8 cellular contexts compared by ENCODE assay signal in the genomic region with DNA sequence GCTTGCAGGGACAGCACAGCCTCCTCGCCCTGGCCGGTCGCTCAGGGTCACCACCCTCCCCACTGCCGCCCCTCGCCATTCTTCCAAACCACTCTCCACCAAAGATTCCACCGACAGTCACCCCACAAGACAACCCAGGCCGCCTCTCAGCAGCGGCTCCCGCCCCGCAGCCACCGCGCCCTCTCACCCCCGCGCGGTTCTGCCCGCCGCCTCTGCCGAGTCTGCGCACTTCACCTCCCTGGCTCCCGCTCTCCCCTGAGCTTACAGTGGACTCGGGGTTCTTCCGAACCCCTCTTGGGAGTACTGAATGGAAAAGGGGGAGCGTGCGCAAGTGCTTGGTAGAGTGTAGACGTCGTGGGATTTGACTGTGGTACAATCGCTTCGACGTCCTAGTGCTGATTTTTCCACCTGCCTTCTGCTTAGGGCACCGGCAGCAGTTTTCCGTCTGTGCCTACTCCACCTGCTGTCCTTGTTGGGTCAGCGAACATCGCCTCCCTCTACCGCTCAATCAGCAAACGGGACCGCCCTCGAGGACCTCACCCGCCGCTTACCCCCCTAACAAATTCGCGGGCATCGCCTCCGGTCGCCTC. TPM values are rescaled to one million over a fixed set of nuclear protein-coding genes. Genes with fewer than 3 reads are reported as not detected.
DNase-seq lines count a peak whose midpoint lies in the region; ATAC-seq, FAIRE-seq and TF ChIP-seq lines count a peak whose summit lies in the region.
"Not testable (repeated sequence)": the region's sequence is repeated elsewhere in the genome, so short reads cannot be mapped to it uniquely, and the experiment has no call there.

No MANE protein-coding gene starts in this region.

- not testable (repeated sequence) for BruUV-seq in GM12878 (replicated peaks; lab: Mats Ljungman, UMichigan)

- intact Hi-C loops in CD4-positive, alpha-beta memory T cell (cut with micrococcal nuclease); GM12878 (cut with micrococcal nuclease; ENCODE audit: unreplicated experiment); esophagus muscularis mucosa (cut with DNase I); sigmoid colon (cut with DNase I): not testable (repeated sequence)

- not testable (repeated sequence) for H3K9me3 Mint-ChIP-seq in CD4-positive, alpha-beta memory T cell; nephron

- not testable (repeated sequence) for H3K36me3 ChIP-seq in CD4-positive, alpha-beta memory T cell (ENCODE audit: insufficient read depth, low read length); HUES6 (ENCODE audit: control insufficient read depth, insufficient read depth, low read length); GM12878 (ENCODE audit: control insufficient read depth in 2 of 2, insufficient read depth in 2 of 2, low read length in 1 of 2); esophagus muscularis mucosa; keratinocyte (ENCODE audit: control insufficient read depth in 2 of 2, extremely low read depth in 1 of 2, insufficient read depth in 2 of 2, low read length in 2 of 2); sigmoid colon

- not testable (repeated sequence) for H2AFZ ChIP-seq in GM12878 (ENCODE audit: control insufficient read depth, low read depth, low read length); keratinocyte (ENCODE audit: control insufficient read depth, low read length)

- TF ChIP-seq POLR2A in GM12878 (IDR thresholded peaks at IDR 0.05; ENCODE audit: low read depth, low read length); esophagus muscularis mucosa (IDR thresholded peaks at IDR 0.05; ENCODE audit: low read depth); sigmoid colon (IDR thresholded peaks at IDR 0.05): not testable (repeated sequence)

- TF ChIP-seq EP300 in GM12878 (IDR thresholded peaks at IDR 0.05; ENCODE audit: borderline replicate concordance in 1 of 2, control insufficient read depth in 1 of 2, low read depth in 2 of 2, low read length in 2 of 2); esophagus muscularis mucosa (IDR thresholded peaks at IDR 0.05); sigmoid colon (IDR thresholded peaks at IDR 0.05): not testable (repeated sequence)

- H3K79me2 ChIP-seq in GM12878 (ENCODE audit: control insufficient read depth, insufficient read depth, low read length); keratinocyte (ENCODE audit: control insufficient read depth, insufficient read depth, low read length): not testable (repeated sequence)

- H3K27ac ChIP-seq in CD4-positive, alpha-beta memory T cell (ENCODE audit: low read depth, low read length); HUES6 (ENCODE audit: low read depth, low read length); GM12878 (ENCODE audit: control insufficient read depth, insufficient read depth); esophagus muscularis mucosa (replicated peaks in 1 of 4); keratinocyte (ENCODE audit: control insufficient read depth, insufficient read depth, low read length); sigmoid colon: not testable (repeated sequence)

- not testable (repeated sequence) for H3K9me1 ChIP-seq in keratinocyte (ENCODE audit: control insufficient read depth, extremely low read depth, insufficient read depth, low read length)

- H3K4me1 ChIP-seq in CD4-positive, alpha-beta memory T cell (ENCODE audit: insufficient read depth, low read length); HUES6 (ENCODE audit: control insufficient read depth, insufficient read depth, low read length); GM12878 (ENCODE audit: control insufficient read depth, insufficient read depth, low read length); keratinocyte (ENCODE audit: control insufficient read depth, extremely low read depth, insufficient read depth, low read length): not testable (repeated sequence)
- H3K4me1 ChIP-seq in esophagus muscularis mucosa, result peaks cover 7 to 15% (median 13%) of the 10 kb centered on the region in 4 donors
- H3K4me1 ChIP-seq in sigmoid colon, result peaks cover 0 to 11% (median 7%) of the 10 kb centered on the region in 4 donors

- not testable (repeated sequence) for H3K9me3 ChIP-seq in CD4-positive, alpha-beta memory T cell (ENCODE audit: control insufficient read depth in 1 of 2, low read length in 2 of 2); HUES6 (ENCODE audit: control insufficient read depth, insufficient read depth, low read depth, low read length); GM12878 (replicated peaks; ENCODE audit: control insufficient read depth, insufficient read depth, low read length); esophagus muscularis mucosa; keratinocyte (ENCODE audit: control insufficient read depth, low read depth, low read length); sigmoid colon

- RAD21 ChIA-PET in GM12878 (lab: Charles Lee; ENCODE audit: unreplicated experiment), result not testable (repeated sequence)

- SMC1A ChIA-PET in GM12878 (lab: Charles Lee; ENCODE audit: uncharacterized antibody, unreplicated experiment), result not testable (repeated sequence)

- not testable (repeated sequence) for TF ChIP-seq CTCF in GM12878 (IDR thresholded peaks at IDR 0.05 in 2 of 3, conservative IDR thresholded peaks at IDR 0.05 in 1 of 3; ENCODE audit: control insufficient read depth in 2 of 3, extremely low read depth in 1 of 3, insufficient read depth in 1 of 3, low read depth in 3 of 3, low read length in 3 of 3); esophagus muscularis mucosa (IDR thresholded peaks at IDR 0.05); keratinocyte (optimal IDR thresholded peaks at IDR 0.05 in 1 of 3, IDR thresholded peaks at IDR 0.05 in 1 of 3, conservative IDR thresholded peaks at IDR 0.05 in 1 of 3; ENCODE audit: extremely low read depth in 1 of 3, insufficient read depth in 2 of 3, low read length in 3 of 3); nephron (IDR thresholded peaks at IDR 0.05; ENCODE audit: unreplicated experiment in 3 of 3); sigmoid colon (IDR thresholded peaks at IDR 0.05)

- not testable (repeated sequence) for TF ChIP-seq RAD21 in GM12878 (IDR thresholded peaks at IDR 0.05; ENCODE audit: insufficient read depth, low read depth, low read length)

- H3K4me2 ChIP-seq in GM12878 (ENCODE audit: control insufficient read depth, insufficient read depth), result not testable (repeated sequence)
- H3K4me2 ChIP-seq in keratinocyte (ENCODE audit: control insufficient read depth, extremely low read depth, insufficient read depth, low read depth, low read length), result peak overlapping the region; percentile 12

- H3K27me3 Mint-ChIP-seq in CD4-positive, alpha-beta memory T cell, result peaks cover 21 to 23% of the 10 kb centered on the region in 2 donors
- H3K27me3 Mint-ChIP-seq in nephron (ENCODE audit: low read depth), result peaks cover 52% of the 10 kb centered on the region

- not testable (repeated sequence) for FAIRE-seq in GM12878 (lab: Jason Lieb, UNC); keratinocyte (lab: Jason Lieb, UNC)

- in situ Hi-C loops in GM12878 (cut with MboI), result not testable (repeated sequence)

- not testable (repeated sequence) for H3K27me3 ChIP-seq in CD4-positive, alpha-beta memory T cell (ENCODE audit: insufficient read depth, low read length); GM12878 (replicated peaks in 1 of 2; ENCODE audit: control insufficient read depth in 2 of 2, insufficient read depth in 2 of 2, low read length in 1 of 2); keratinocyte (ENCODE audit: control insufficient read depth, extremely low read depth, insufficient read depth, low read length)
- H3K27me3 ChIP-seq in HUES6 (ENCODE audit: control insufficient read depth, insufficient read depth, low read length), result peaks cover 19% of the 10 kb centered on the region
- peaks cover 0 to 72% (median 7%) of the 10 kb centered on the region in 4 donors for H3K27me3 ChIP-seq in esophagus muscularis mucosa
- H3K27me3 ChIP-seq in sigmoid colon, result peaks cover 0 to 46% (median 39%) of the 10 kb centered on the region in 3 donors

- H3K4me1 Mint-ChIP-seq in CD4-positive, alpha-beta memory T cell, result peaks cover 3 to 17% (median 9%) of the 10 kb centered on the region in 4 donors
- not testable (repeated sequence) for H3K4me1 Mint-ChIP-seq in nephron

- peak in 2 of 5 donors; percentile 24 to 30 for DNase-seq in CD4-positive, alpha-beta memory T cell
- DNase-seq in activated CD4-positive, alpha-beta T cell treated with anti-CD3 and anti-CD28 coated beads for 48 hours, result peak; percentile 13
- not testable (repeated sequence) for DNase-seq in GM12878 (ENCODE audit: low read depth, low spot score); esophagus muscularis mucosa (ENCODE audit: extremely low spot score)
- DNase-seq in keratinocyte (ENCODE audit: low read depth, low spot score) (peak; percentile 54), sigmoid colon (peak; percentile 66)

- H4K20me1 ChIP-seq in GM12878 (ENCODE audit: control insufficient read depth, insufficient read depth); keratinocyte (ENCODE audit: control insufficient read depth, extremely low read depth, insufficient read depth, low read length): not testable (repeated sequence)

- H3K4me3 ChIP-seq in CD4-positive, alpha-beta memory T cell (ENCODE audit: low read length in 2 of 2); GM12878: not testable (repeated sequence)
- peak overlapping the region; percentile 79 for H3K4me3 ChIP-seq in HUES6 (ENCODE audit: low read depth, low read length)
- peak overlapping the region in 3 of 4 donors; percentile 28 to 53 (median 30) for H3K4me3 ChIP-seq in esophagus muscularis mucosa
- H3K4me3 ChIP-seq in keratinocyte (ENCODE audit: control insufficient read depth in 2 of 3, extremely low read depth in 1 of 3, insufficient read depth in 2 of 3, low read depth in 1 of 3, low read length in 3 of 3), result peak overlapping the region in 1 of 3 experiments; percentile 12
- H3K4me3 ChIP-seq in sigmoid colon, result peak overlapping the region in 1 of 4 donors; percentile 19

- 42% methylated on average over 38 of the region's 44 CpGs for WGBS in GM12878 (ENCODE audit: insufficient coverage, insufficient replicate concordance, low lambda C conversion rate, missing lambda C conversion rate)
- 42% methylated on average over 6 of the region's 44 CpGs for WGBS in esophagus muscularis mucosa
- 12 to 19% methylated on average over 37 to 44 of the region's 44 CpGs for WGBS in sigmoid colon, 2 donors

- ATAC-seq in GM12878, result peak; percentile 31

- not testable (repeated sequence) for H3K36me3 Mint-ChIP-seq in CD4-positive, alpha-beta memory T cell; nephron (ENCODE audit: low read depth)

- CTCF ChIA-PET in CD4-positive, alpha-beta memory T cell (lab: Charles Lee; ENCODE audit: partially characterized antibody); GM12878 (lab: Yijun Ruan, JAX): not testable (repeated sequence)

- H3K27ac Mint-ChIP-seq in CD4-positive, alpha-beta memory T cell; nephron: not testable (repeated sequence)

- POLR2A ChIA-PET in CD4-positive, alpha-beta memory T cell (lab: Charles Lee; ENCODE audit: partially characterized antibody), result not testable (repeated sequence)
- POLR2A ChIA-PET in GM12878 (lab: Charles Lee), result interaction anchor here (0.5 kb wide), 1 partner anchor 40 kb away, joined by 5 read pairs; no protein-coding TSS in a partner anchor

- H3K9ac ChIP-seq in HUES6 (ENCODE audit: low read length); GM12878 (ENCODE audit: control insufficient read depth, insufficient read depth, low read length); keratinocyte (ENCODE audit: control insufficient read depth, extremely low read depth, insufficient read depth, low read length): not testable (repeated sequence)

- H3K4me3 Mint-ChIP-seq in CD4-positive, alpha-beta memory T cell, result peak overlapping the region in 7 of 8 donors; percentile 82 to 92 (median 85)
- peak overlapping the region; percentile 78 to 85 (median 83) for H3K4me3 Mint-ChIP-seq in nephron

- dilution Hi-C loops in keratinocyte (cut with MboI; ENCODE audit: extremely low pct_ligation_motif_present, low sequenced_read_pairs), result not testable (repeated sequence)

RNA-seq across cellular contexts. Expression of gene RNU1-1, which starts 20.2 kb away (rescaled TPM):
- 1,000 to 10,000 TPM; 3,010 to 3,866 TPM for total RNA-seq in CD4-positive, alpha-beta memory T cell
- not detected for polyA plus RNA-seq in CD4-positive, alpha-beta memory T cell
- total RNA-seq in GM12878 (2013; cell fraction: nucleolus; rRNA removed), result under 0.01 TPM in 2 replicates
- total RNA-seq in GM12878 (2014; rRNA removed), result under 0.01 TPM in 2 replicates
- total RNA-seq in GM12878 (2014; rRNA removed; fragmentation: Illumina TruSeq; extraction: Trizol), result 20,946 and 25,634 TPM in 2 replicates
- total RNA-seq in GM12878 (2021), result 2,403 and 2,678 TPM in 2 replicates
- not detected for polyA plus RNA-seq in GM12878 (2011; ENCODE audit: low read depth)
- polyA plus RNA-seq in GM12878 (2011; rRNA removed), result 82.4 and 113 TPM in 2 replicates
- under 0.01 TPM in 1 of 2 replicates, not detected in the other for polyA plus RNA-seq in GM12878 (2011; cell fraction: cytosol; rRNA removed)
- under 0.01 TPM in 2 replicates for polyA plus RNA-seq in GM12878 (2011; cell fraction: nucleus; rRNA removed)
- polyA plus RNA-seq in GM12878 (2012), result 66.2 TPM in 1 of 2 replicates, not detected in the other
- not detected in 2 replicates for polyA plus RNA-seq in GM12878 (2014; fragmentation: Illumina TruSeq; extraction: Trizol)
- 1 to 10 TPM; 4.5 to 4.9 TPM for polyA plus RNA-seq in GM12878 (2014; fragmentation: Nextera tagmentation; extraction: Ambion mirVana)
- polyA plus RNA-seq in GM12878 (2014; rRNA removed), result not detected in 2 replicates
- polyA plus RNA-seq in GM12878 (2016; fragmentation: Nextera tagmentation; extraction: Ambion mirVana), result 1 to 10 TPM; 2.6 to 3.6 TPM
- under 0.01 and 12,429 TPM in 2 replicates for polyA minus RNA-seq in GM12878 (2011; rRNA and poly(A)+ RNA removed)
- polyA minus RNA-seq in GM12878 (2011; cell fraction: cytosol; rRNA and poly(A)+ RNA removed), result 90,580 and 95,504 TPM in 2 replicates
- polyA minus RNA-seq in GM12878 (2011; cell fraction: nucleus; rRNA and poly(A)+ RNA removed), result 67,711 and 110,374 TPM in 2 replicates
- under 1 TPM in 2 of 4 donors, not detected in 2; under 0.01 TPM for total RNA-seq in esophagus muscularis mucosa
- polyA plus RNA-seq in keratinocyte, result 66.0 to 67.0 TPM in 2 of 3 replicates, not detected in the other
- polyA plus RNA-seq in keratinocyte (2011; ENCODE audit: low read depth), result not detected
- polyA plus RNA-seq in keratinocyte (2011; cell fraction: cytosol; rRNA removed), result not detected in 2 replicates
- polyA plus RNA-seq in keratinocyte (2011; cell fraction: nucleus; rRNA removed), result under 0.01 TPM in 2 replicates
- polyA plus RNA-seq in keratinocyte (2012; ENCODE audit: low replicate concordance), result not detected in 2 replicates
- 13,175 to 24,724 TPM (median 16,252 TPM) in 3 replicates for polyA minus RNA-seq in keratinocyte
- polyA minus RNA-seq in keratinocyte (2011; cell fraction: cytosol; rRNA and poly(A)+ RNA removed), result 39,283 TPM
- 15,420 and 21,721 TPM in 2 replicates for polyA minus RNA-seq in keratinocyte (2011; cell fraction: nucleus; rRNA and poly(A)+ RNA removed)
- under 1 TPM; under 0.01 TPM for total RNA-seq in sigmoid colon
- not detected for polyA plus RNA-seq in sigmoid colon
